ENCODE assay signal across 8 cellular contexts in genomic region chr1:225427249-225428065, GRCh38. TPM values are rescaled to one million over a fixed set of nuclear protein-coding genes. Genes with fewer than 3 reads are reported as not detected.
DNase-seq lines count a peak whose midpoint lies in the region; ATAC-seq and TF ChIP-seq lines count a peak whose summit lies in the region.

Gene LBR (minus strand): TSS chr1:225428038. CDS start chr1:225424075, 3,963 bp downstream.

- H3K9me3 Mint-ChIP-seq in dendritic cell treated with granulocyte-macrophage colony-stimulating factor and Interleukin-4, amounts not matched to agents 40 ng/mL and 50 ng/mL, for 4 days: no peaks in the 10 kb centered on the region
- H3K9me3 Mint-ChIP-seq in stimulated activated naive B cell treated with anti-CD40 and anti-IgM and Interleukin-4, amounts not matched to agents 10 μg/mL and 1 μg/mL and 100 μg/mL, for 72 hours: no peaks in the 10 kb centered on the region

- peak; percentile 47 for DNase-seq in SK-N-DZ (ENCODE audit: low spot score)
- peak; percentile 58 to 74 (median 68) for DNase-seq in right lobe of liver
- no peak for DNase-seq in stimulated activated naive B cell treated with anti-CD40 and anti-IgM and Interleukin-4, amounts not matched to agents 10 μg/mL and 1 μg/mL and 100 μg/mL, for 72 hours
- DNase-seq in NCI-H2081 treated with DMSO at 0.1 percent for 48 hours (lab: John Stamatoyannopoulos, UW): no peak

- H3K36me3 ChIP-seq in ACC112 (ENCODE audit: insufficient read depth, low read length): no peaks in the 10 kb centered on the region
- H3K36me3 ChIP-seq in right lobe of liver: no peaks in the 10 kb centered on the region

- peaks cover 43% of the 10 kb centered on the region for H3K4me1 Mint-ChIP-seq in dendritic cell treated with granulocyte-macrophage colony-stimulating factor and Interleukin-4, amounts not matched to agents 40 ng/mL and 50 ng/mL, for 4 days (ENCODE audit: low read depth)
- H3K4me1 Mint-ChIP-seq in stimulated activated naive B cell treated with anti-CD40 and anti-IgM and Interleukin-4, amounts not matched to agents 10 μg/mL and 1 μg/mL and 100 μg/mL, for 72 hours: peaks cover 24 to 48% of the 10 kb centered on the region in 2 donors

- H3K79me2 ChIP-seq in ACC112 (ENCODE audit: control insufficient read depth, insufficient read depth, low read length, unreplicated experiment): peaks cover 53% of the 10 kb centered on the region

- H3K27ac Mint-ChIP-seq in dendritic cell treated with granulocyte-macrophage colony-stimulating factor and Interleukin-4, amounts not matched to agents 40 ng/mL and 50 ng/mL, for 4 days: peak within 1 kb of the TSS; percentile 78
- H3K27ac Mint-ChIP-seq in stimulated activated naive B cell treated with anti-CD40 and anti-IgM and Interleukin-4, amounts not matched to agents 10 μg/mL and 1 μg/mL and 100 μg/mL, for 72 hours: peak within 1 kb of the TSS; percentile 88

- H3K27me3 Mint-ChIP-seq in dendritic cell treated with granulocyte-macrophage colony-stimulating factor and Interleukin-4, amounts not matched to agents 40 ng/mL and 50 ng/mL, for 4 days: no peaks in the 10 kb centered on the region
- H3K27me3 Mint-ChIP-seq in stimulated activated naive B cell treated with anti-CD40 and anti-IgM and Interleukin-4, amounts not matched to agents 10 μg/mL and 1 μg/mL and 100 μg/mL, for 72 hours: no peaks in the 10 kb centered on the region

- TF ChIP-seq POLR2A in right lobe of liver (IDR thresholded peaks at IDR 0.05): peak; percentile 94

- intact Hi-C loops in dendritic cell treated with granulocyte-macrophage colony-stimulating factor and Interleukin-4, amounts not matched to agents 40 ng/mL and 50 ng/mL, for 4 days (cut with micrococcal nuclease): loop anchor here (1.0 to 2.0 kb wide), 2 partner anchors 18 to 39 kb away; no protein-coding TSS in a partner anchor
- intact Hi-C loops in right lobe of liver (cut with DNase I): no loop called here

- H3K27ac ChIP-seq in ACC112 (ENCODE audit: low read depth, low read length) (peak within 1 kb of the TSS; percentile 64), right lobe of liver (peak within 1 kb of the TSS; percentile 95 to 98 (median 97))

- ATAC-seq in GM18519 (IDR thresholded peaks at IDR 0.05; ENCODE audit: low FRiP score, unreplicated experiment) (peak; percentile 8), HG02970 (IDR thresholded peaks at IDR 0.05; ENCODE audit: low FRiP score, unreplicated experiment) (peak; percentile 47), right lobe of liver (peak; percentile 5 to 28 (median 17))
- peak; percentile 19 to 24 for ATAC-seq in stimulated activated naive B cell treated with anti-CD40 and anti-IgM and Interleukin-4, amounts not matched to agents 10 μg/mL and 1 μg/mL and 100 μg/mL, for 72 hours (replicated peaks)

- peaks cover 45% of the 10 kb centered on the region for H3K4me1 ChIP-seq in ACC112 (ENCODE audit: control insufficient read depth, insufficient read depth, low read length, unreplicated experiment)
- H3K4me1 ChIP-seq in right lobe of liver: peaks cover 0 to 42% (median 7%) of the 10 kb centered on the region in 4 donors

- peak within 1 kb of the TSS; percentile 78 for H2AFZ ChIP-seq in ACC112 (ENCODE audit: low read length, unreplicated experiment)

- H3K4me3 ChIP-seq in ACC112 (ENCODE audit: low read depth, low read length) (peak within 1 kb of the TSS; percentile 89), right lobe of liver (peak within 1 kb of the TSS; percentile 91 to 98 (median 94))

- TF ChIP-seq CTCF in right lobe of liver (IDR thresholded peaks at IDR 0.05): no peak

- H3K36me3 Mint-ChIP-seq in dendritic cell treated with granulocyte-macrophage colony-stimulating factor and Interleukin-4, amounts not matched to agents 40 ng/mL and 50 ng/mL, for 4 days (ENCODE audit: low read depth): peaks cover 13% of the 10 kb centered on the region
- peaks cover 6 to 14% of the 10 kb centered on the region in 2 donors for H3K36me3 Mint-ChIP-seq in stimulated activated naive B cell treated with anti-CD40 and anti-IgM and Interleukin-4, amounts not matched to agents 10 μg/mL and 1 μg/mL and 100 μg/mL, for 72 hours

- H3K27me3 ChIP-seq in ACC112 (ENCODE audit: insufficient read depth, low read length) (no peaks in the 10 kb centered on the region), right lobe of liver (no peaks in the 10 kb centered on the region)

- no peaks in the 10 kb centered on the region for H3K9me3 ChIP-seq in right lobe of liver

- peak within 1 kb of the TSS; percentile 84 for H3K4me3 Mint-ChIP-seq in dendritic cell treated with granulocyte-macrophage colony-stimulating factor and Interleukin-4, amounts not matched to agents 40 ng/mL and 50 ng/mL, for 4 days
- peak within 1 kb of the TSS; percentile 83 to 86 for H3K4me3 Mint-ChIP-seq in stimulated activated naive B cell treated with anti-CD40 and anti-IgM and Interleukin-4, amounts not matched to agents 10 μg/mL and 1 μg/mL and 100 μg/mL, for 72 hours

- WGBS in right lobe of liver (ENCODE audit: insufficient coverage, low coverage, low lambda C conversion rate, missing lambda C conversion rate): 0% methylated on average over 5 of the region's 93 CpGs

RNA-seq across cellular contexts. Expression of gene LBR, which starts in this region (rescaled TPM):
- 126 and 130 TPM in 2 replicates for polyA plus RNA-seq in SK-N-DZ (2014; cell fraction: cytosol; rRNA removed)
- polyA plus RNA-seq in SK-N-DZ (2014; cell fraction: nucleus; rRNA removed): 78.0 and 98.0 TPM in 2 replicates
- total RNA-seq in right lobe of liver: 10 to 100 TPM; 21.9 to 41.8 (median 31.4) TPM

Comparison
In these comparisons a context has a peak if more than half of its experiments do, and no peak if none do; other contexts are left out.
1. DNase-seq: peak in SK-N-DZ (single experiment) and right lobe of liver (3 of 3); none in stimulated activated naive B cell treated with anti-CD40 and anti-IgM and Interleukin-4, amounts not matched to agents 10 μg/mL and 1 μg/mL and 100 μg/mL, for 72 hours (single experiment) and NCI-H2081 treated with DMSO at 0.1 percent for 48 hours (single experiment).
2. Peak in every context shown above with its lines, with median percentiles within 50 percentile points of each other: ATAC-seq.